Comparison of ENCODE assay signal across 1 cellular context in the genomic region with DNA sequence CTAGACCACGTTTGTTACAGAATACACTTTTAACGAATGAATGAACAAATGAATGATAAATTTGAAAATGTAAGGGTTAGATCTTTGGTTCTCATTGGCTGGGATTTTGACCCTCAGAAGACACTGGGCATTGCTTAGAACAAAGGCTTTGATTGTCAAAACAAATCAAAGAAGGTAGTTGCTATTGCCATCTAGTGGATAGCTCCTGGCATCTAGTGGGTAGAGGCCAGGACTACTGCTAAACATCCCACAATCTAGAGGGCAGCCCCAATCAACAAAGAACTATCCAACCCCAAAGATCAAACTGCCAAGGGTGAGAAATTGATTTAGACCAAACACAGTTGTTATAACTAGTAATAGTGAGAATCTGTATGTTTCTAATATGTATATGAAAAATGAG.
TF ChIP-seq lines count a peak whose summit lies in the region.

No MANE protein-coding gene starts in this region.

TF ChIP-seq in H1, 55 proteins besides CTCF, POLR2A, EP300 and RAD21 (continued from another document):
- TF ChIP-seq, protein P1, sequence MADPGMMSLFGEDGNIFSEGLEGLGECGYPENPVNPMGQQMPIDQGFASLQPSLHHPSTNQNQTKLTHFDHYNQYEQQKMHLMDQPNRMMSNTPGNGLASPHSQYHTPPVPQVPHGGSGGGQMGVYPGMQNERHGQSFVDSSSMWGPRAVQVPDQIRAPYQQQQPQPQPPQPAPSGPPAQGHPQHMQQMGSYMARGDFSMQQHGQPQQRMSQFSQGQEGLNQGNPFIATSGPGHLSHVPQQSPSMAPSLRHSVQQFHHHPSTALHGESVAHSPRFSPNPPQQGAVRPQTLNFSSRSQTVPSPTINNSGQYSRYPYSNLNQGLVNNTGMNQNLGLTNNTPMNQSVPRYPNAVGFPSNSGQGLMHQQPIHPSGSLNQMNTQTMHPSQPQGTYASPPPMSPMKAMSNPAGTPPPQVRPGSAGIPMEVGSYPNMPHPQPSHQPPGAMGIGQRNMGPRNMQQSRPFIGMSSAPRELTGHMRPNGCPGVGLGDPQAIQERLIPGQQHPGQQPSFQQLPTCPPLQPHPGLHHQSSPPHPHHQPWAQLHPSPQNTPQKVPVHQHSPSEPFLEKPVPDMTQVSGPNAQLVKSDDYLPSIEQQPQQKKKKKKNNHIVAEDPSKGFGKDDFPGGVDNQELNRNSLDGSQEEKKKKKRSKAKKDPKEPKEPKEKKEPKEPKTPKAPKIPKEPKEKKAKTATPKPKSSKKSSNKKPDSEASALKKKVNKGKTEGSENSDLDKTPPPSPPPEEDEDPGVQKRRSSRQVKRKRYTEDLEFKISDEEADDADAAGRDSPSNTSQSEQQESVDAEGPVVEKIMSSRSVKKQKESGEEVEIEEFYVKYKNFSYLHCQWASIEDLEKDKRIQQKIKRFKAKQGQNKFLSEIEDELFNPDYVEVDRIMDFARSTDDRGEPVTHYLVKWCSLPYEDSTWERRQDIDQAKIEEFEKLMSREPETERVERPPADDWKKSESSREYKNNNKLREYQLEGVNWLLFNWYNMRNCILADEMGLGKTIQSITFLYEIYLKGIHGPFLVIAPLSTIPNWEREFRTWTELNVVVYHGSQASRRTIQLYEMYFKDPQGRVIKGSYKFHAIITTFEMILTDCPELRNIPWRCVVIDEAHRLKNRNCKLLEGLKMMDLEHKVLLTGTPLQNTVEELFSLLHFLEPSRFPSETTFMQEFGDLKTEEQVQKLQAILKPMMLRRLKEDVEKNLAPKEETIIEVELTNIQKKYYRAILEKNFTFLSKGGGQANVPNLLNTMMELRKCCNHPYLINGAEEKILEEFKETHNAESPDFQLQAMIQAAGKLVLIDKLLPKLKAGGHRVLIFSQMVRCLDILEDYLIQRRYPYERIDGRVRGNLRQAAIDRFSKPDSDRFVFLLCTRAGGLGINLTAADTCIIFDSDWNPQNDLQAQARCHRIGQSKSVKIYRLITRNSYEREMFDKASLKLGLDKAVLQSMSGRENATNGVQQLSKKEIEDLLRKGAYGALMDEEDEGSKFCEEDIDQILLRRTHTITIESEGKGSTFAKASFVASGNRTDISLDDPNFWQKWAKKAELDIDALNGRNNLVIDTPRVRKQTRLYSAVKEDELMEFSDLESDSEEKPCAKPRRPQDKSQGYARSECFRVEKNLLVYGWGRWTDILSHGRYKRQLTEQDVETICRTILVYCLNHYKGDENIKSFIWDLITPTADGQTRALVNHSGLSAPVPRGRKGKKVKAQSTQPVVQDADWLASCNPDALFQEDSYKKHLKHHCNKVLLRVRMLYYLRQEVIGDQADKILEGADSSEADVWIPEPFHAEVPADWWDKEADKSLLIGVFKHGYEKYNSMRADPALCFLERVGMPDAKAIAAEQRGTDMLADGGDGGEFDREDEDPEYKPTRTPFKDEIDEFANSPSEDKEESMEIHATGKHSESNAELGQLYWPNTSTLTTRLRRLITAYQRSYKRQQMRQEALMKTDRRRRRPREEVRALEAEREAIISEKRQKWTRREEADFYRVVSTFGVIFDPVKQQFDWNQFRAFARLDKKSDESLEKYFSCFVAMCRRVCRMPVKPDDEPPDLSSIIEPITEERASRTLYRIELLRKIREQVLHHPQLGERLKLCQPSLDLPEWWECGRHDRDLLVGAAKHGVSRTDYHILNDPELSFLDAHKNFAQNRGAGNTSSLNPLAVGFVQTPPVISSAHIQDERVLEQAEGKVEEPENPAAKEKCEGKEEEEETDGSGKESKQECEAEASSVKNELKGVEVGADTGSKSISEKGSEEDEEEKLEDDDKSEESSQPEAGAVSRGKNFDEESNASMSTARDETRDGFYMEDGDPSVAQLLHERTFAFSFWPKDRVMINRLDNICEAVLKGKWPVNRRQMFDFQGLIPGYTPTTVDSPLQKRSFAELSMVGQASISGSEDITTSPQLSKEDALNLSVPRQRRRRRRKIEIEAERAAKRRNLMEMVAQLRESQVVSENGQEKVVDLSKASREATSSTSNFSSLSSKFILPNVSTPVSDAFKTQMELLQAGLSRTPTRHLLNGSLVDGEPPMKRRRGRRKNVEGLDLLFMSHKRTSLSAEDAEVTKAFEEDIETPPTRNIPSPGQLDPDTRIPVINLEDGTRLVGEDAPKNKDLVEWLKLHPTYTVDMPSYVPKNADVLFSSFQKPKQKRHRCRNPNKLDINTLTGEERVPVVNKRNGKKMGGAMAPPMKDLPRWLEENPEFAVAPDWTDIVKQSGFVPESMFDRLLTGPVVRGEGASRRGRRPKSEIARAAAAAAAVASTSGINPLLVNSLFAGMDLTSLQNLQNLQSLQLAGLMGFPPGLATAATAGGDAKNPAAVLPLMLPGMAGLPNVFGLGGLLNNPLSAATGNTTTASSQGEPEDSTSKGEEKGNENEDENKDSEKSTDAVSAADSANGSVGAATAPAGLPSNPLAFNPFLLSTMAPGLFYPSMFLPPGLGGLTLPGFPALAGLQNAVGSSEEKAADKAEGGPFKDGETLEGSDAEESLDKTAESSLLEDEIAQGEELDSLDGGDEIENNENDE (IDR thresholded peaks at IDR 0.05; ENCODE audit: insufficient replicate concordance, low read length), result no peak
- TF ChIP-seq, protein P2, sequence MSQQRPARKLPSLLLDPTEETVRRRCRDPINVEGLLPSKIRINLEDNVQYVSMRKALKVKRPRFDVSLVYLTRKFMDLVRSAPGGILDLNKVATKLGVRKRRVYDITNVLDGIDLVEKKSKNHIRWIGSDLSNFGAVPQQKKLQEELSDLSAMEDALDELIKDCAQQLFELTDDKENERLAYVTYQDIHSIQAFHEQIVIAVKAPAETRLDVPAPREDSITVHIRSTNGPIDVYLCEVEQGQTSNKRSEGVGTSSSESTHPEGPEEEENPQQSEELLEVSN (IDR thresholded peaks at IDR 0.05), result no peak
TF ChIP-seq in H1: peak in this region for 0.
